Comparison of ENCODE assay signal across 8 cellular contexts in the genomic region with DNA sequence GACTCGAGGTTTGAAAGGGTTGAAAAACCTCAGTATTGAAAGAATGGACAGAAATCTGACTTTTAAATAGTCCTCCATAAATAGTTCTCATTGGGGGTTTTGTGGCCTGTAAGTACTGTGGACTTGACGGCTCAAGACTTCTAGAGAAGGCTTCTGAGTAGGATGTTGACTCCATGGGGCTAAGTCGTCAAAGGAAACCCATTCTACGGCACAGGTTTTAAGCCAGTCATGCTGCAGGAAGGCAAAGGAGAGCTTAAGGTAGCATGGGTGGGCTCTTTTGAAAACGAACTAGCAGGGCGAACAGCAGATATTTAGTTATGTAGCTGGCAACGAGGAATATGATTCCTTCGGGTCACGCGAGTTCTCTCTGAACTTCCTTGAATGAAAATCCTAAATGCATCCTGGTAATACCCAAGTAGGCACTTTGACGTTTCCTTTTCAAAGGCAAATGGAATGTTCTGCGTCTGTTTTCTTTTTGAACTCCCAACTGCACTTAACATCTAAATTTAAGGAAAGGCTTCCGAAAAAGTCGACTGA. TPM values are rescaled to one million over a fixed set of nuclear protein-coding genes. Genes with fewer than 3 reads are reported as not detected.
DNase-seq lines count a peak whose midpoint lies in the region; ATAC-seq, FAIRE-seq and TF ChIP-seq lines count a peak whose summit lies in the region.

No MANE protein-coding gene starts in this region.

- H3K36me3 Mint-ChIP-seq in activated naive CD4-positive, alpha-beta T cell treated with anti-CD3 and anti-CD28 coated beads, Interleukin-2, amount 50 U/mL, for 24 hours: no peaks in the 10 kb centered on the region
- H3K36me3 Mint-ChIP-seq in activated naive CD4-positive, alpha-beta T cell treated with anti-CD3 and anti-CD28 coated beads, Interleukin-2, amount 50 U/mL, for 72 hours: no peaks in the 10 kb centered on the region

- peaks cover 25% of the 10 kb centered on the region for H3K4me1 Mint-ChIP-seq in activated naive CD4-positive, alpha-beta T cell treated with anti-CD3 and anti-CD28 coated beads, Interleukin-2, amount 50 U/mL, for 24 hours

- H3K36me3 ChIP-seq in ascending aorta: no peaks in the 10 kb centered on the region
- H3K36me3 ChIP-seq in HepG2 (replicated peaks in 1 of 2; ENCODE audit: control insufficient read depth in 1 of 2, insufficient read depth in 2 of 2, low read length in 2 of 2): peaks cover under 1 to 3% of the 10 kb centered on the region in 2 experiments; a peak in 1 of 5 replicates
- H3K36me3 ChIP-seq in upper lobe of right lung: no peaks in the 10 kb centered on the region

- H3K9ac ChIP-seq in HepG2 (ENCODE audit: insufficient read depth, low read depth, low read length): peak overlapping the region; percentile 70

- H3K4me3 Mint-ChIP-seq in activated naive CD4-positive, alpha-beta T cell treated with anti-CD3 and anti-CD28 coated beads, Interleukin-2, amount 50 U/mL, for 24 hours: peak overlapping the region; percentile 85

- no peak for TF ChIP-seq RAD21 in HepG2 (CRISPR knock-in tag; IDR thresholded peaks at IDR 0.05)

- H3K9me3 ChIP-seq in ascending aorta (no peaks in the 10 kb centered on the region), HepG2 (ENCODE audit: low read length) (no peaks in the 10 kb centered on the region), upper lobe of right lung (no peaks in the 10 kb centered on the region)

- peaks cover 0 to 10% of the 10 kb centered on the region in 2 donors for H3K4me1 ChIP-seq in ascending aorta
- peaks cover 35% of the 10 kb centered on the region for H3K4me1 ChIP-seq in HepG2 (ENCODE audit: insufficient read depth, low read length)
- peaks cover 13% of the 10 kb centered on the region for H3K4me1 ChIP-seq in upper lobe of right lung

- H3K27ac Mint-ChIP-seq in activated naive CD4-positive, alpha-beta T cell treated with anti-CD3 and anti-CD28 coated beads, Interleukin-2, amount 50 U/mL, for 24 hours: no peak overlapping the region
- no peak overlapping the region for H3K27ac Mint-ChIP-seq in activated naive CD4-positive, alpha-beta T cell treated with anti-CD3 and anti-CD28 coated beads, Interleukin-2, amount 50 U/mL, for 72 hours

- DNase-seq in activated naive CD4-positive, alpha-beta T cell treated with anti-CD3 and anti-CD28 coated beads, Interleukin-2, amount 50 U/mL, for 72 hours (ENCODE audit: low spot score in 2 of 2): no peak
- no peak for DNase-seq in ascending aorta (ENCODE audit: low spot score in 2 of 2)
- DNase-seq in HepG2 (ENCODE audit: low spot score): no peak
- DNase-seq in upper lobe of right lung: no peak
- DNase-seq in activated CD4-positive, CD25-positive, alpha-beta regulatory T cell treated with anti-CD3 and anti-CD28 coated beads, Interleukin-2, amount 50 U/mL, for 72 hours: no peak
- no peak for DNase-seq in stimulated activated CD4-positive, alpha-beta T cell treated with anti-CD3 and anti-CD28 coated beads, Interleukin-15, amount 100 ng/mL, for 24 hours

- BruUV-seq in HepG2 (replicated peaks; lab: Mats Ljungman, UMichigan): no TSS peak

- no peak for TF ChIP-seq POLR2A in HepG2 (IDR thresholded peaks at IDR 0.05; ENCODE audit: insufficient read depth in 1 of 2, low read depth in 2 of 2, low read length in 2 of 2)

- TF ChIP-seq CTCF in ascending aorta (IDR thresholded peaks at IDR 0.05): no peak
- TF ChIP-seq CTCF in HepG2 (CRISPR knock-in tag; IDR thresholded peaks at IDR 0.05): no peak
- TF ChIP-seq CTCF in upper lobe of right lung (IDR thresholded peaks at IDR 0.05): no peak

- H2AFZ ChIP-seq in HepG2 (ENCODE audit: low read length): peak overlapping the region; percentile 57

- 22% methylated on average over 14 of the region's 14 CpGs for WGBS in HepG2 (ENCODE audit: low lambda C conversion rate)

- peaks cover 2% of the 10 kb centered on the region for H3K27me3 Mint-ChIP-seq in activated naive CD4-positive, alpha-beta T cell treated with anti-CD3 and anti-CD28 coated beads, Interleukin-2, amount 50 U/mL, for 24 hours

- TF ChIP-seq EP300 in HepG2 (IDR thresholded peaks at IDR 0.05; ENCODE audit: low read depth in 2 of 2, low read length in 2 of 2) (no peak), HepG2 (CRISPR knock-in tag; IDR thresholded peaks at IDR 0.05; ENCODE audit: borderline replicate concordance) (no peak)

- peaks cover 15% of the 10 kb centered on the region; the same call in 1 of the 2 replicates for H4K20me1 ChIP-seq in HepG2 (ENCODE audit: insufficient read depth, low read length)

- no peaks in the 10 kb centered on the region for H3K27me3 ChIP-seq in ascending aorta
- H3K27me3 ChIP-seq in HepG2 (ENCODE audit: control insufficient read depth in 1 of 2, insufficient read depth in 2 of 2, low read length in 2 of 2): no peaks in the 10 kb centered on the region; a peak in 1 of 5 replicates
- no peaks in the 10 kb centered on the region for H3K27me3 ChIP-seq in upper lobe of right lung

- H3K4me2 ChIP-seq in HepG2 (ENCODE audit: low read depth, low read length): peak overlapping the region; percentile 81

- H3K79me2 ChIP-seq in HepG2 (ENCODE audit: insufficient read depth, low read length): peaks cover 35% of the 10 kb centered on the region

- POLR2A ChIA-PET in HepG2 (lab: Yijun Ruan, JAX): interaction anchor here (0.7 to 1.6 kb wide), 8 partner anchors 18 to 448 kb away, joined by 3 to 14 read pairs (median 4); no protein-coding TSS in a partner anchor

- in situ Hi-C loops in HepG2 (cut with HindIII; ENCODE audit: extremely low pct_ligation_motif_present, low pct_unique_long_range_greater_than_20kb): no loop called here

- no peak for FAIRE-seq in HepG2 (lab: Jason Lieb, UNC)

- H3K27ac ChIP-seq in ascending aorta (no peak overlapping the region), HepG2 (ENCODE audit: extremely low read length, insufficient read depth, low read length) (peak overlapping the region; percentile 82), upper lobe of right lung (no peak overlapping the region)

- H3K4me3 ChIP-seq in ascending aorta (peak overlapping the region; percentile 87 to 97), HepG2 (replicated peaks in 1 of 3; ENCODE audit: insufficient read depth in 1 of 3, low read depth in 2 of 3, low read length in 3 of 3) (peak overlapping the region; percentile 87 to 96 (median 90)), upper lobe of right lung (peak overlapping the region; percentile 78)

- no peak for ATAC-seq in activated naive CD4-positive, alpha-beta T cell treated with anti-CD3 and anti-CD28 coated beads, Interleukin-2, amount 50 U/mL, for 72 hours
- ATAC-seq in HepG2 (no peak), upper lobe of right lung (no peak), GM21723 (IDR thresholded peaks at IDR 0.05; ENCODE audit: unreplicated experiment) (no peak)

- CTCF ChIA-PET in HepG2 (lab: Yijun Ruan, JAX; ENCODE audit: low intra/inter-chr PET ratio, low total read pairs): interaction anchor here (0.7 to 2.1 kb wide), 6 partner anchors 79 to 451 kb away, joined by 4 to 22 read pairs (median 6); no protein-coding TSS in a partner anchor

- intact Hi-C loops in ascending aorta (cut with DNase I): loop anchor here (1.0 to 10.0 kb wide), 5 partner anchors 79 to 722 kb away; a partner anchor contains a TSS
- intact Hi-C loops in HepG2 (cut with micrococcal nuclease; ENCODE audit: unreplicated experiment): loop anchor here (1.0 to 10.0 kb wide), 11 partner anchors 19 to 721 kb away; no protein-coding TSS in a partner anchor
- intact Hi-C loops in upper lobe of right lung (cut with DNase I): loop anchor here (10.0 kb wide), 2 partner anchors 82 to 168 kb away; no protein-coding TSS in a partner anchor

- no peaks in the 10 kb centered on the region for H3K9me3 Mint-ChIP-seq in activated naive CD4-positive, alpha-beta T cell treated with anti-CD3 and anti-CD28 coated beads, Interleukin-2, amount 50 U/mL, for 24 hours
- no peaks in the 10 kb centered on the region for H3K9me3 Mint-ChIP-seq in activated naive CD4-positive, alpha-beta T cell treated with anti-CD3 and anti-CD28 coated beads, Interleukin-2, amount 50 U/mL, for 72 hours

TF ChIP-seq in HepG2, 621 proteins besides CTCF, POLR2A, EP300 and RAD21:
- TF ChIP-seq DMAP1 (CRISPR knock-in tag; IDR thresholded peaks at IDR 0.05) (0 out of 2 replicates have a peak, but pooled peaks have one; percentile 35), HOXA9 (CRISPR knock-in tag; IDR thresholded peaks at IDR 0.05; ENCODE audit: borderline replicate concordance) (no peak)

RNA-seq across cellular contexts. Expression of a gene that starts 1.1 kb away (rescaled TPM):
- total RNA-seq in activated naive CD4-positive, alpha-beta T cell treated with anti-CD3 and anti-CD28 coated beads, Interleukin-2, amount 50 U/mL, for 72 hours: 1 to 10 TPM; 1.7 to 8.3 TPM
- total RNA-seq in ascending aorta: 15.6 TPM
- 155 and 168 TPM in 2 replicates for total RNA-seq in HepG2 (2016; rRNA removed; fragmentation: Illumina TruSeq; extraction: Trizol)
- 227 and 244 TPM in 2 replicates for total RNA-seq in HepG2 (2016; cell fraction: cytosol; rRNA removed; fragmentation: Illumina TruSeq; extraction: Trizol; ENCODE audit: low read depth)
- 149 and 168 TPM in 2 replicates for total RNA-seq in HepG2 (2016; cell fraction: insoluble cytoplasmic fraction; rRNA removed; fragmentation: Illumina TruSeq; extraction: Trizol)
- 283 and 312 TPM in 2 replicates for total RNA-seq in HepG2 (2016; cell fraction: membrane; rRNA removed; fragmentation: Illumina TruSeq; extraction: Trizol)
- total RNA-seq in HepG2 (2016; cell fraction: nucleus; rRNA removed; fragmentation: Illumina TruSeq; extraction: Trizol): 149 and 177 TPM in 2 replicates
- 390 and 395 TPM in 2 replicates for polyA plus RNA-seq in HepG2 (2011; rRNA removed)
- 327 and 388 TPM in 2 replicates for polyA plus RNA-seq in HepG2 (2011; cell fraction: cytosol; rRNA removed)
- 350 and 369 TPM in 2 replicates for polyA plus RNA-seq in HepG2 (2011; cell fraction: nucleus; rRNA removed)
- polyA plus RNA-seq in HepG2 (2012): 315 and 342 TPM in 2 replicates
- 321 and 361 TPM in 2 replicates for polyA plus RNA-seq in HepG2 (2016; cell fraction: cytosol; fragmentation: Illumina TruSeq; extraction: Trizol; ENCODE audit: low read depth)
- 177 and 180 TPM in 2 replicates for polyA plus RNA-seq in HepG2 (2016; cell fraction: insoluble cytoplasmic fraction; fragmentation: Illumina TruSeq; extraction: Trizol; ENCODE audit: low read depth)
- polyA plus RNA-seq in HepG2 (2016; cell fraction: membrane; fragmentation: Illumina TruSeq; extraction: Trizol; ENCODE audit: low read depth): 294 and 314 TPM in 2 replicates
- 244 and 256 TPM in 2 replicates for polyA plus RNA-seq in HepG2 (2016; cell fraction: nucleus; fragmentation: Illumina TruSeq; extraction: Trizol; ENCODE audit: insufficient read depth, low read depth)
- polyA minus RNA-seq in HepG2 (2011; rRNA and poly(A)+ RNA removed; ENCODE audit: low replicate concordance): 51.4 and 283 TPM in 2 replicates
- polyA minus RNA-seq in HepG2 (2011; cell fraction: cytosol; rRNA and poly(A)+ RNA removed): 167 and 173 TPM in 2 replicates
- polyA minus RNA-seq in HepG2 (2011; cell fraction: nucleus; rRNA and poly(A)+ RNA removed): 477 and 524 TPM in 2 replicates
- total RNA-seq in upper lobe of right lung: 192 TPM
